Comparison of ENCODE assay signal across 19 cellular contexts in genomic region chr10:9230625-9231024, GRCh38.
DNase-seq lines count a peak whose midpoint lies in the region; ATAC-seq lines count a peak whose summit lies in the region.
"Had no signal": no experiment of that assay in that cellular context is flagged by ENCODE, and none has a peak within 500 bp of the region (broad histone marks: within the 10 kb centered on the region; RNA-seq: fewer than 3 reads in every experiment).

No MANE protein-coding gene starts in this region.

- peaks cover 42% of the 10 kb centered on the region for H3K4me1 Mint-ChIP-seq in activated naive CD8-positive, alpha-beta T cell treated with anti-CD3 and anti-CD28 coated beads, Interleukin-2, amount 50 U/mL, for 24 hours
- H3K4me1 Mint-ChIP-seq: B cell had no signal

- H3K9ac ChIP-seq in SK-N-MC (ENCODE audit: insufficient read length), result no peak overlapping the region
- H3K9ac ChIP-seq: BLaER1 treated with 17β-estradiol and CSF1 and Interleukin-3, amounts not matched to agents 10 nM and 100 nM; GM23248 had no signal

- H3K36me3 Mint-ChIP-seq in activated naive CD8-positive, alpha-beta T cell treated with anti-CD3 and anti-CD28 coated beads, Interleukin-2, amount 50 U/mL, for 24 hours (ENCODE audit: low read depth), result no peaks in the 10 kb centered on the region
- H3K36me3 Mint-ChIP-seq: CD8-positive, alpha-beta T cell had no signal

- H3K36me3 ChIP-seq in SK-N-MC (ENCODE audit: insufficient read depth, low read length), result no peaks in the 10 kb centered on the region
- H3K36me3 ChIP-seq: BLaER1 treated with 17β-estradiol and CSF1 and Interleukin-3, amounts not matched to agents 10 nM and 100 nM had no signal

- in situ Hi-C loops in Caki2 (cut with HindIII; ENCODE audit: low pct_unique_long_range_greater_than_20kb, low sequenced_read_pairs), result no loop called here

- H3K27me3 Mint-ChIP-seq in activated naive CD8-positive, alpha-beta T cell treated with anti-CD3 and anti-CD28 coated beads, Interleukin-2, amount 50 U/mL, for 24 hours, result peaks cover 44% of the 10 kb centered on the region

- DNase-seq in Caki2 (ENCODE audit: low read depth) (peak; percentile 60), M059J (ENCODE audit: low read depth) (peak; percentile 33), SK-N-MC (ENCODE audit: low read depth, low spot score) (no peak), hypothalamus (lab: John Stamatoyannopoulos, UW) (no peak), NCI-H2107 (lab: John Stamatoyannopoulos, UW) (no peak)
- no peak for DNase-seq in activated naive CD8-positive, alpha-beta T cell treated with anti-CD3 and anti-CD28 coated beads, Interleukin-2, amount 50 U/mL, for 24 hours
- no peak for DNase-seq in activated effector memory CD4-positive, alpha-beta T cell treated with anti-CD3 and anti-CD28 coated beads, Interleukin-2, amount 50 U/mL, for 16 hours
- DNase-seq in activated CD8-positive, alpha-beta memory T cell treated with anti-CD3 and anti-CD28 coated beads for 24 hours, result no peak
- DNase-seq: CD8-positive, alpha-beta T cell; DMS 273 treated with DMSO at 0.1 percent for 48 hours; DMS53; DND-41; GM23248; HCEC 1CT; HFFc6 had no signal

- peak overlapping the region; percentile 52 for H3K4me3 ChIP-seq in SK-N-MC
- H3K4me3 ChIP-seq: BLaER1 treated with 17β-estradiol and CSF1 and Interleukin-3, amounts not matched to agents 10 nM and 100 nM; GM23248 had no signal

- no peaks in the 10 kb centered on the region for H3K9me3 Mint-ChIP-seq in activated naive CD8-positive, alpha-beta T cell treated with anti-CD3 and anti-CD28 coated beads, Interleukin-2, amount 50 U/mL, for 24 hours
- H3K9me3 Mint-ChIP-seq: CD8-positive, alpha-beta T cell; HFFc6 had no signal

- H3K9me3 ChIP-seq in SK-N-MC (ENCODE audit: low read depth, low read length), result no peaks in the 10 kb centered on the region
- H3K9me3 ChIP-seq: BLaER1 treated with 17β-estradiol and CSF1 and Interleukin-3, amounts not matched to agents 10 nM and 100 nM had no signal

- H3K4me3 Mint-ChIP-seq in activated naive CD8-positive, alpha-beta T cell treated with anti-CD3 and anti-CD28 coated beads, Interleukin-2, amount 50 U/mL, for 24 hours, result no peak overlapping the region
- H3K4me3 Mint-ChIP-seq: B cell; CD8-positive, alpha-beta T cell; HFFc6; IgD-negative memory B cell had no signal

- H3K27ac ChIP-seq in SK-N-MC, result no peak overlapping the region
- H3K27ac ChIP-seq: BLaER1 treated with 17β-estradiol and CSF1 and Interleukin-3, amounts not matched to agents 10 nM and 100 nM; GM23248 had no signal

- no peak for ATAC-seq in activated naive CD8-positive, alpha-beta T cell treated with anti-CD3 and anti-CD28 coated beads, Interleukin-2, amount 50 U/mL, for 24 hours
- ATAC-seq: CD8-positive, alpha-beta T cell; HepG2 had no signal

- H3K27ac Mint-ChIP-seq in activated naive CD8-positive, alpha-beta T cell treated with anti-CD3 and anti-CD28 coated beads, Interleukin-2, amount 50 U/mL, for 24 hours, result peak overlapping the region; percentile 68
- H3K27ac Mint-ChIP-seq: B cell; CD8-positive, alpha-beta T cell; HFFc6 had no signal

Comparison
In these comparisons a context has a peak if more than half of its experiments do, and no peak if none do; other contexts are left out.
1. DNase-seq: peak in Caki2 (single experiment) and M059J (single experiment); none in SK-N-MC (single experiment), activated naive CD8-positive, alpha-beta T cell treated with anti-CD3 and anti-CD28 coated beads, Interleukin-2, amount 50 U/mL, for 24 hours (single experiment), activated effector memory CD4-positive, alpha-beta T cell treated with anti-CD3 and anti-CD28 coated beads, Interleukin-2, amount 50 U/mL, for 16 hours (single experiment), hypothalamus (0 of 51), activated CD8-positive, alpha-beta memory T cell treated with anti-CD3 and anti-CD28 coated beads for 24 hours (single experiment) and NCI-H2107 (single experiment).